Comparison of ENCODE assay signal across 5 cellular contexts in genomic region chr16:70143231-70143895, GRCh38. TPM values are rescaled to one million over a fixed set of nuclear protein-coding genes. Genes with fewer than 3 reads are reported as not detected.
"Had no signal": no experiment of that assay in that cellular context is flagged by ENCODE, and none has a peak within 500 bp of the region (broad histone marks: within the 10 kb centered on the region; RNA-seq: fewer than 3 reads in every experiment).

No MANE protein-coding gene starts in this region.

RNA-seq across cellular contexts. Expression of gene CLEC18C, which starts 30.2 kb away (rescaled TPM):
- total RNA-seq: pulmonary artery endothelial cell, right atrium auricular region, sigmoid colon, suprapubic skin had no signal
- polyA plus RNA-seq: naive thymus-derived CD8-positive, alpha-beta T cell had no signal
